10 cellular contexts compared by ENCODE assay signal in genomic region chr14:29521526-29522137, GRCh38.
A peak's percentile ranks its signal among the peaks of the same experiment; 100 is the strongest.
DNase-seq lines count a peak whose midpoint lies in the region; ATAC-seq and TF ChIP-seq lines count a peak whose summit lies in the region.
"Had no signal": no experiment of that assay in that cellular context is flagged by ENCODE, and none has a peak within 500 bp of the region (broad histone marks: within the 10 kb centered on the region; RNA-seq: fewer than 3 reads in every experiment).

No MANE protein-coding gene starts in this region.

- H3K9me2 ChIP-seq in neural cell (ENCODE audit: insufficient read depth, low read length): no peaks in the 10 kb centered on the region

- H3K4me2 ChIP-seq in neural cell (ENCODE audit: low read length): no peak overlapping the region

- ATAC-seq in GM21526 (IDR thresholded peaks at IDR 0.05; ENCODE audit: low FRiP score, unreplicated experiment) (no peak), GM19467 (IDR thresholded peaks at IDR 0.05; ENCODE audit: unreplicated experiment) (no peak), GM21447 (IDR thresholded peaks at IDR 0.05; ENCODE audit: unreplicated experiment) (no peak)

- no peak for TF ChIP-seq EP300 in neural cell (conservative IDR thresholded peaks at IDR 0.05; ENCODE audit: poor library complexity, severe bottlenecking)

- peaks cover 48% of the 10 kb centered on the region for H3K79me2 ChIP-seq in neural cell (replicated peaks; ENCODE audit: insufficient read depth, low read length)

- H3K36me3 ChIP-seq in neural cell (ENCODE audit: insufficient read depth, low read length): no peaks in the 10 kb centered on the region

- H4K20me1 ChIP-seq in neural cell (ENCODE audit: insufficient read depth): no peaks in the 10 kb centered on the region

- no peak overlapping the region for H3K9ac ChIP-seq in neural cell (ENCODE audit: low read length)

- no peaks in the 10 kb centered on the region for H3K27me3 ChIP-seq in neural cell (ENCODE audit: insufficient read depth, low read depth, low read length)

- H2AFZ ChIP-seq in neural cell (ENCODE audit: low read depth, low read length): no peak overlapping the region

- H3K4me3 ChIP-seq in WI38 (ENCODE audit: low read depth, low read length): no peak overlapping the region
- H3K4me3 ChIP-seq in neural cell (ENCODE audit: low read length): no peak overlapping the region

- peak; percentile 25 for DNase-seq in NCI-H1436 (lab: John Stamatoyannopoulos, UW)
- DNase-seq in NCI-H1436 treated with DMSO at 0.1 percent for 48 hours (lab: John Stamatoyannopoulos, UW): no peak
- DNase-seq in NCI-H1105 treated with DMSO at 0.1 percent for 48 hours (lab: John Stamatoyannopoulos, UW): peak; percentile 52
- DNase-seq: activated naive CD4-positive, alpha-beta T cell treated with anti-CD3 and anti-CD28 coated beads, Interleukin-2, amount 10 ng/mL, durations not matched to agents 7 days and 5 days; immature natural killer cell had no signal

- H3K9me3 ChIP-seq in neural cell (ENCODE audit: low read length): no peaks in the 10 kb centered on the region

- peak; percentile 34 for TF ChIP-seq CTCF in WI38 (IDR thresholded peaks at IDR 0.05; ENCODE audit: low read depth, low read length)
- TF ChIP-seq CTCF in neural cell (IDR thresholded peaks at IDR 0.05; ENCODE audit: poor library complexity, severe bottlenecking): peak; percentile 54

- H3K27ac ChIP-seq in neural cell (ENCODE audit: low read length): no peak overlapping the region

- no peaks in the 10 kb centered on the region for H3F3A ChIP-seq in neural cell (ENCODE audit: insufficient read depth, low read length, poor library complexity, severe bottlenecking)

- peak; percentile 59 for TF ChIP-seq RAD21 in neural cell (conservative IDR thresholded peaks at IDR 0.05)

TF ChIP-seq in neural cell, 6 proteins besides CTCF, POLR2A, EP300 and RAD21:
- peak; percentile 60 for TF ChIP-seq SMC3 (conservative IDR thresholded peaks at IDR 0.05; ENCODE audit: poor library complexity)
- no peak for TF ChIP-seq POLR2AphosphoS5 (IDR thresholded peaks at IDR 0.05)
